19 cellular contexts compared by ENCODE assay signal in genomic region chr16:3964686-3965290, GRCh38.
DNase-seq lines count a peak whose midpoint lies in the region; ATAC-seq and TF ChIP-seq lines count a peak whose summit lies in the region.
"Had no signal": no experiment of that assay in that cellular context is flagged by ENCODE, and none has a peak within 500 bp of the region (broad histone marks: within the 10 kb centered on the region; RNA-seq: fewer than 3 reads in every experiment).

No MANE protein-coding gene starts in this region.

- H3K9ac ChIP-seq in mesenchymal stem cell (ENCODE audit: low read length) (no peak overlapping the region), PC-3 (ENCODE audit: low read length) (no peak overlapping the region)

- H3K4me2 ChIP-seq in mesenchymal stem cell (ENCODE audit: low read length, poor library complexity, severe bottlenecking) (no peak overlapping the region), PC-3 (ENCODE audit: low read length) (no peak overlapping the region)

- POLR2A ChIA-PET in PC-3 (lab: Charles Lee; ENCODE audit: unreplicated experiment), result no interaction called here

- H3K27me3 ChIP-seq in right atrium auricular region (no peaks in the 10 kb centered on the region), mesenchymal stem cell (ENCODE audit: control insufficient read depth in 1 of 2, insufficient read depth in 1 of 2, low read length in 2 of 2) (no peaks in the 10 kb centered on the region), vagina (no peaks in the 10 kb centered on the region), PC-3 (ENCODE audit: low read length) (no peaks in the 10 kb centered on the region)

- no peak overlapping the region for H3K4ac ChIP-seq in mesenchymal stem cell (ENCODE audit: low read depth in 1 of 2, low read length in 2 of 2)

- H3K27ac ChIP-seq in right atrium auricular region (peak overlapping the region; percentile 33 to 53), mesenchymal stem cell (ENCODE audit: low read length, poor library complexity, severe bottlenecking) (no peak overlapping the region), vagina (peak overlapping the region; percentile 79), PC-3 (ENCODE audit: low read length) (no peak overlapping the region)

- no peaks in the 10 kb centered on the region for H3K9me2 ChIP-seq in PC-3 (replicated peaks; ENCODE audit: low read length)

- H3K4me1 ChIP-seq in right atrium auricular region, result peaks cover 0 to 43% of the 10 kb centered on the region in 2 donors
- peaks cover 9% of the 10 kb centered on the region for H3K4me1 ChIP-seq in mesenchymal stem cell (ENCODE audit: control insufficient read depth, insufficient read depth, low read depth, low read length)
- H3K4me1 ChIP-seq in vagina, result peaks cover 16% of the 10 kb centered on the region
- H3K4me1 ChIP-seq in PC-3 (ENCODE audit: insufficient read depth, low read length), result 0 out of 2 replicates have a peak, but pooled peaks cover 5% of the 10 kb centered on the region
- H3K4me1 ChIP-seq: BE2C had no signal

- H3K27ac Mint-ChIP-seq in dendritic cell treated with granulocyte-macrophage colony-stimulating factor and Interleukin-4, amounts not matched to agents 40 ng/mL and 50 ng/mL, for 4 days, result peak overlapping the region; percentile 71

- H3K36me3 ChIP-seq in right atrium auricular region (peaks cover 8% of the 10 kb centered on the region), mesenchymal stem cell (ENCODE audit: control insufficient read depth in 1 of 2, insufficient read depth in 2 of 2, low read depth in 1 of 2, low read length in 2 of 2) (peaks cover 19 to 26% of the 10 kb centered on the region in 2 experiments), vagina (peaks cover 0 to 8% of the 10 kb centered on the region in 2 donors), PC-3 (ENCODE audit: low read depth, low read length) (no peaks in the 10 kb centered on the region)

- CTCF ChIA-PET in PC-3 (lab: Charles Lee), result no interaction called here

- peak overlapping the region in 1 of 2 experiments; percentile 21 for H3K18ac ChIP-seq in mesenchymal stem cell (ENCODE audit: low read depth in 1 of 2, low read length in 2 of 2)

- H4K20me1 ChIP-seq in PC-3 (ENCODE audit: low read length), result no peaks in the 10 kb centered on the region

- no peaks in the 10 kb centered on the region for H3K9me3 Mint-ChIP-seq in dendritic cell treated with granulocyte-macrophage colony-stimulating factor and Interleukin-4, amounts not matched to agents 40 ng/mL and 50 ng/mL, for 4 days

- H3F3A ChIP-seq in PC-3 (ENCODE audit: low read length, unreplicated experiment), result no peaks in the 10 kb centered on the region

- H3K79me2 ChIP-seq in PC-3 (ENCODE audit: low read length), result no peaks in the 10 kb centered on the region

- H2BK5ac ChIP-seq in mesenchymal stem cell (ENCODE audit: low read depth, low read length, poor library complexity, severe bottlenecking), result no peak overlapping the region

- 91% methylated on average over 25 of the region's 28 CpGs for WGBS in mesenchymal stem cell

- H2BK12ac ChIP-seq in mesenchymal stem cell (ENCODE audit: low read length in 2 of 2), result no peak overlapping the region

- no peak overlapping the region for H2AK5ac ChIP-seq in mesenchymal stem cell (ENCODE audit: low read length, severe bottlenecking)

- no TSS peak for BruUV-seq in PC-3 (replicated peaks; lab: Mats Ljungman, UMichigan)

- no peaks in the 10 kb centered on the region for H3K9me3 ChIP-seq in right atrium auricular region
- H3K9me3 ChIP-seq in mesenchymal stem cell (ENCODE audit: control insufficient read depth, low read length), result no peaks in the 10 kb centered on the region
- H3K9me3 ChIP-seq in vagina, result no peaks in the 10 kb centered on the region
- H3K9me3 ChIP-seq in PC-3 (ENCODE audit: low read length), result no peaks in the 10 kb centered on the region
- H3K9me3 ChIP-seq: BE2C had no signal

- no peaks in the 10 kb centered on the region for H3K79me1 ChIP-seq in mesenchymal stem cell (replicated peaks; ENCODE audit: low read length, poor library complexity, severe bottlenecking)

- H3K23ac ChIP-seq in mesenchymal stem cell (ENCODE audit: low read length in 2 of 2), result no peak overlapping the region

- peaks cover 26% of the 10 kb centered on the region for H3K36me3 Mint-ChIP-seq in dendritic cell treated with granulocyte-macrophage colony-stimulating factor and Interleukin-4, amounts not matched to agents 40 ng/mL and 50 ng/mL, for 4 days (ENCODE audit: low read depth)

- intact Hi-C loops in Right ventricle myocardium superior (cut with DNase I) (no loop called here), vagina (cut with DNase I) (no loop called here), PC-3 (cut with micrococcal nuclease) (no loop called here)
- intact Hi-C loops in dendritic cell treated with granulocyte-macrophage colony-stimulating factor and Interleukin-4, amounts not matched to agents 40 ng/mL and 50 ng/mL, for 4 days (cut with micrococcal nuclease), result no loop called here

- DNase-seq in right atrium auricular region (ENCODE audit: low spot score) (no peak), Right ventricle myocardium superior (no peak), mesenchymal stem cell (no peak), vagina (ENCODE audit: extremely low spot score in 2 of 2) (no peak), PC-3 (no peak), AG08396 (ENCODE audit: low spot score) (no peak), T-helper 2 cell (no peak)
- DNase-seq: BE2C; CD4-positive, alpha-beta T cell; DMS53; GOT3; KG1; NCI-H1694 treated with DMSO at 0.1 percent for 48 hours; NCI-H510A; NCI-H774; OCI-M1; SHP77 treated with DMSO at 0.1 percent for 48 hours had no signal

- H3K4me3 ChIP-seq in right atrium auricular region, result no peak overlapping the region
- H3K4me3 ChIP-seq in mesenchymal stem cell (ENCODE audit: insufficient read depth in 1 of 2, low read depth in 1 of 2, low read length in 2 of 2), result peak overlapping the region in 1 of 2 experiments; percentile 11
- H3K4me3 ChIP-seq in vagina, result no peak overlapping the region
- H3K4me3 ChIP-seq in PC-3 (ENCODE audit: low read length), result no peak overlapping the region

- no peak overlapping the region for H2BK120ac ChIP-seq in mesenchymal stem cell (ENCODE audit: low read depth, low read length)

- TF ChIP-seq CTCF in right atrium auricular region (IDR thresholded peaks at IDR 0.05), result no peak
- no peak for TF ChIP-seq CTCF in vagina (IDR thresholded peaks at IDR 0.05)
- no peak for TF ChIP-seq CTCF in PC-3 (conservative IDR thresholded peaks at IDR 0.05; ENCODE audit: low read depth, low read length)

- ATAC-seq in Right ventricle myocardium superior (ENCODE audit: poor library complexity), result no peak
- no peak for ATAC-seq in PC-3
- ATAC-seq: HepG2 had no signal

- peak overlapping the region; percentile 65 for H4K91ac ChIP-seq in mesenchymal stem cell (ENCODE audit: low read length)

- peaks cover 13% of the 10 kb centered on the region for H3K27me3 Mint-ChIP-seq in dendritic cell treated with granulocyte-macrophage colony-stimulating factor and Interleukin-4, amounts not matched to agents 40 ng/mL and 50 ng/mL, for 4 days

- H2BK15ac ChIP-seq in mesenchymal stem cell (ENCODE audit: low read depth, poor library complexity, severe bottlenecking), result no peak overlapping the region

- peak overlapping the region; percentile 10 for H4K8ac ChIP-seq in mesenchymal stem cell (ENCODE audit: low read length)

- H3K14ac ChIP-seq in mesenchymal stem cell (ENCODE audit: low read length in 2 of 2), result peak overlapping the region in 1 of 2 experiments; percentile 18

- H2AFZ ChIP-seq in mesenchymal stem cell (ENCODE audit: low read depth, low read length) (no peak overlapping the region), PC-3 (ENCODE audit: low read length) (no peak overlapping the region)

- peaks cover 53% of the 10 kb centered on the region for H3K4me1 Mint-ChIP-seq in dendritic cell treated with granulocyte-macrophage colony-stimulating factor and Interleukin-4, amounts not matched to agents 40 ng/mL and 50 ng/mL, for 4 days (ENCODE audit: low read depth)

- H3K4me3 Mint-ChIP-seq in dendritic cell treated with granulocyte-macrophage colony-stimulating factor and Interleukin-4, amounts not matched to agents 40 ng/mL and 50 ng/mL, for 4 days, result no peak overlapping the region
- H3K4me3 Mint-ChIP-seq: CD4-positive, alpha-beta T cell had no signal

- no peak for TF ChIP-seq POLR2A in vagina (IDR thresholded peaks at IDR 0.05)

Comparison
In these comparisons a context has a peak if more than half of its experiments do, and no peak if none do; other contexts are left out.
1. H3K27ac ChIP-seq: peak in right atrium auricular region (2 of 2) and vagina (single experiment); none in mesenchymal stem cell (single experiment) and PC-3 (single experiment).